In the genomic region with DNA sequence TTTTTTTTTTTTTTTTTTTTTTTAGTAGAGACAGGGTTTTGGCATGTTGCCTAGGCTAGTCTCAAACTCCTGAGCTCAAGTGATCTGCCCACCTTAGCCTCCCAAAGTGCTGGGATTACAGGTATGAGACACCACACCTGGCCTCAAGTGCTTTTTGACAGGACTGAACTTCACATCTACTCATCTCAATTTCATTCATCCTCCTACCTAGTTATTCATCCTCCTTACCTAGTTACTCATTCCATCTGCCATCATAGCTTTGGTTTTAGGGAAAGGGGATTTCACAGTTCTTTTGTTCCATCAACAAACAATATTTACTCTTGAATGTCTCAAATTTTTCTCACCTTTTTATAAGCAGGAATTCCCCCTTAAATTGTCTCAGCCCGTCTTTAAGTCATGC, we compare ENCODE assay signal across 2 cellular contexts.
TF ChIP-seq lines count a peak whose summit lies in the region.

No MANE protein-coding gene starts in this region.

TF ChIP-seq in IMR-90, 13 proteins besides CTCF, POLR2A, EP300 and RAD21:
- TF ChIP-seq CHD1 (IDR thresholded peaks at IDR 0.05; ENCODE audit: low read depth, low read length) (no peak), SMC3 (IDR thresholded peaks at IDR 0.05; ENCODE audit: low read depth, low read length) (no peak)

TF ChIP-seq in HEK293T, 16 proteins besides CTCF, POLR2A, EP300 and RAD21:
- TF ChIP-seq L3MBTL2 (conservative IDR thresholded peaks at IDR 0.05) (no peak), ARNT (IDR thresholded peaks at IDR 0.05) (no peak), SP1 (IDR thresholded peaks at IDR 0.05) (no peak), BHLHE40 (IDR thresholded peaks at IDR 0.05; ENCODE audit: borderline replicate concordance) (no peak), FOXM1 (IDR thresholded peaks at IDR 0.05; ENCODE audit: borderline replicate concordance) (no peak), CTBP1 (IDR thresholded peaks at IDR 0.05; ENCODE audit: borderline replicate concordance) (no peak), NFRKB (IDR thresholded peaks at IDR 0.05) (no peak), ELF4 (IDR thresholded peaks at IDR 0.05) (no peak), LEF1 (IDR thresholded peaks at IDR 0.05; ENCODE audit: borderline replicate concordance) (no peak), HDGF (IDR thresholded peaks at IDR 0.05; ENCODE audit: borderline replicate concordance) (no peak), TARDBP (IDR thresholded peaks at IDR 0.05) (no peak), SUZ12 (IDR thresholded peaks at IDR 0.05) (no peak)
